In genomic region chr20:7392551-7392950, GRCh38 we compare ENCODE assay signal across 26 cellular contexts.
A peak's percentile ranks its signal among the peaks of the same experiment; 100 is the strongest.
DNase-seq lines count a peak whose midpoint lies in the region; ATAC-seq and TF ChIP-seq lines count a peak whose summit lies in the region.
"Had no signal": no experiment of that assay in that cellular context is flagged by ENCODE, and none has a peak within 500 bp of the region (broad histone marks: within the 10 kb centered on the region; RNA-seq: fewer than 3 reads in every experiment).

No MANE protein-coding gene starts in this region.

- H3K36me3 Mint-ChIP-seq in natural killer cell treated with Interleukin-12 subunit alpha and Interleukin-12 subunit beta and Interleukin-15 and Interleukin-18, amount 100 ng/mL, for 72 hours, result no peaks in the 10 kb centered on the region
- H3K36me3 Mint-ChIP-seq: immature natural killer cell; memory B cell; stimulated activated effector memory CD8-positive, alpha-beta T cell treated with anti-CD3 and anti-CD28 coated beads, Interleukin-12 subunit alpha, Interleukin-12 subunit beta, amount 100 ng/mL, for 72 hours had no signal

- no peaks in the 10 kb centered on the region for H3K4me1 Mint-ChIP-seq in natural killer cell treated with Interleukin-12 subunit alpha and Interleukin-12 subunit beta and Interleukin-15 and Interleukin-18, amount 100 ng/mL, for 72 hours (ENCODE audit: low read depth in 2 of 2)
- H3K4me1 Mint-ChIP-seq: GM23338; immature natural killer cell; memory B cell; stimulated activated effector memory CD8-positive, alpha-beta T cell treated with anti-CD3 and anti-CD28 coated beads, Interleukin-12 subunit alpha, Interleukin-12 subunit beta, amount 100 ng/mL, for 72 hours had no signal

- peak overlapping the region; percentile 52 for H3K27ac ChIP-seq in substantia nigra (ENCODE audit: low read depth, low read length, poor library complexity, severe bottlenecking)
- H3K27ac ChIP-seq: 22Rv1, coronary artery, heart left ventricle, psoas muscle, thyroid gland had no signal

- DNase-seq in NCI-H1417 (lab: John Stamatoyannopoulos, UW) (peak in 2 of 3 experiments; percentile 12 to 55), NCI-H1417 treated with DMSO at 0.1 percent for 48 hours (lab: John Stamatoyannopoulos, UW) (no peak), astrocyte of the spinal cord (ENCODE audit: low read depth, low spot score) (peak; percentile 48), foreskin melanocyte (peak; percentile 15), substantia nigra (lab: John Stamatoyannopoulos, UW) (peak in 1 of 49 donors; percentile 1), lower leg skin (ENCODE audit: low spot score in 2 of 2) (no peak)
- no peak for DNase-seq in natural killer cell treated with Interleukin-12 subunit alpha and Interleukin-12 subunit beta and Interleukin-15 and Interleukin-18, amount 100 ng/mL, for 72 hours (ENCODE audit: low spot score)
- DNase-seq: activated CD4-positive, alpha-beta T cell treated with anti-CD3 and anti-CD28 coated beads, Interleukin-2, amount 50 U/mL, for 1 hour; activated gamma-delta T cell treated with Interleukin-2 at 50 U/mL for 16 hours; DMS 273 treated with DMSO at 0.1 percent for 48 hours; GF-D8; heart left ventricle; immature natural killer cell; IMR-90; NCI-H510A; psoas muscle; SHP77; T-helper 1 cell; thyroid gland had no signal

- 63 to 73% methylated on average over 2 of the region's 2 CpGs for WGBS in lower leg skin, 2 donors

- no peak overlapping the region for H3K27ac Mint-ChIP-seq in natural killer cell treated with Interleukin-12 subunit alpha and Interleukin-12 subunit beta and Interleukin-15 and Interleukin-18, amount 100 ng/mL, for 72 hours
- H3K27ac Mint-ChIP-seq: GM23338; immature natural killer cell; memory B cell; nephron; stimulated activated effector memory CD8-positive, alpha-beta T cell treated with anti-CD3 and anti-CD28 coated beads, Interleukin-12 subunit alpha, Interleukin-12 subunit beta, amount 100 ng/mL, for 72 hours had no signal

- peaks cover 4% of the 10 kb centered on the region for H3K9me3 Mint-ChIP-seq in natural killer cell treated with Interleukin-12 subunit alpha and Interleukin-12 subunit beta and Interleukin-15 and Interleukin-18, amount 100 ng/mL, for 72 hours
- H3K9me3 Mint-ChIP-seq: GM23338; nephron; stimulated activated effector memory CD8-positive, alpha-beta T cell treated with anti-CD3 and anti-CD28 coated beads, Interleukin-12 subunit alpha, Interleukin-12 subunit beta, amount 100 ng/mL, for 72 hours had no signal

- no peak overlapping the region for H3K4me3 Mint-ChIP-seq in natural killer cell treated with Interleukin-12 subunit alpha and Interleukin-12 subunit beta and Interleukin-15 and Interleukin-18, amount 100 ng/mL, for 72 hours
- H3K4me3 Mint-ChIP-seq: GM23338; immature natural killer cell; memory B cell; nephron; stimulated activated effector memory CD8-positive, alpha-beta T cell treated with anti-CD3 and anti-CD28 coated beads, Interleukin-12 subunit alpha, Interleukin-12 subunit beta, amount 100 ng/mL, for 72 hours had no signal

- TF ChIP-seq CTCF in astrocyte of the spinal cord (IDR thresholded peaks at IDR 0.05; ENCODE audit: low read depth, low read length), result no peak
- TF ChIP-seq CTCF in lower leg skin (IDR thresholded peaks at IDR 0.05), result no peak

- no peak for ATAC-seq in HG02852 (IDR thresholded peaks at IDR 0.05; ENCODE audit: unreplicated experiment)
- no peak for ATAC-seq in natural killer cell treated with Interleukin-12 subunit alpha and Interleukin-12 subunit beta and Interleukin-15 and Interleukin-18, amount 100 ng/mL, for 72 hours
- ATAC-seq: GM23338; heart left ventricle; psoas muscle; stimulated activated effector memory CD8-positive, alpha-beta T cell treated with anti-CD3 and anti-CD28 coated beads, Interleukin-12 subunit alpha, Interleukin-12 subunit beta, amount 100 ng/mL, for 72 hours had no signal

- in situ Hi-C loops in astrocyte of the spinal cord (cut with HindIII; ENCODE audit: low sequenced_read_pairs), result no loop called here

- no peaks in the 10 kb centered on the region for H3K27me3 Mint-ChIP-seq in natural killer cell treated with Interleukin-12 subunit alpha and Interleukin-12 subunit beta and Interleukin-15 and Interleukin-18, amount 100 ng/mL, for 72 hours
- H3K27me3 Mint-ChIP-seq: memory B cell had no signal

- intact Hi-C loops in lower leg skin (cut with DNase I; ENCODE audit: low total_unique reads), result no loop called here

- TF ChIP-seq POLR2A in lower leg skin (IDR thresholded peaks at IDR 0.05), result no peak

- H3K4me3 ChIP-seq in astrocyte of the spinal cord (ENCODE audit: low read depth, low read length), result no peak overlapping the region
- no peak overlapping the region for H3K4me3 ChIP-seq in lower leg skin (ENCODE audit: low read depth, poor library complexity, severe bottlenecking)
- H3K4me3 ChIP-seq: coronary artery, GM23338, heart left ventricle, psoas muscle, thyroid gland had no signal

Comparison
In these comparisons a context has a peak if more than half of its experiments do, and no peak if none do; other contexts are left out.
1. DNase-seq: peak in NCI-H1417 (2 of 3), astrocyte of the spinal cord (single experiment) and foreskin melanocyte (single experiment); none in NCI-H1417 treated with DMSO at 0.1 percent for 48 hours (single experiment), lower leg skin (0 of 2) and natural killer cell treated with Interleukin-12 subunit alpha and Interleukin-12 subunit beta and Interleukin-15 and Interleukin-18, amount 100 ng/mL, for 72 hours (single experiment).